ENCODE assay signal across 11 cellular contexts in genomic region chr21:17455028-17455353, GRCh38. TPM values are rescaled to one million over a fixed set of nuclear protein-coding genes. Genes with fewer than 3 reads are reported as not detected.
DNase-seq lines count a peak whose midpoint lies in the region; ATAC-seq, FAIRE-seq and TF ChIP-seq lines count a peak whose summit lies in the region.
"Had no signal": no experiment of that assay in that cellular context is flagged by ENCODE, and none has a peak within 500 bp of the region (broad histone marks: within the 10 kb centered on the region; RNA-seq: fewer than 3 reads in every experiment).

No MANE protein-coding gene starts in this region.

- ATAC-seq in HG03196 (IDR thresholded peaks at IDR 0.05; ENCODE audit: unreplicated experiment) (no peak), HG03175 (IDR thresholded peaks at IDR 0.05; ENCODE audit: unreplicated experiment) (no peak)

- BruUV-seq in Calu3 (replicated peaks; lab: Mats Ljungman, UMichigan) = no TSS peak

- H3K4me3 Mint-ChIP-seq in Calu3 (ENCODE audit: low read depth, unreplicated experiment) = no peak overlapping the region
- H3K4me3 Mint-ChIP-seq in astrocyte (ENCODE audit: unreplicated experiment) = peak overlapping the region; percentile 14
- H3K4me3 Mint-ChIP-seq in mesothelial cell of epicardium = peak overlapping the region; percentile 62
- H3K4me3 Mint-ChIP-seq in activated CD4-positive, alpha-beta memory T cell treated with anti-CD3 and anti-CD28 coated beads, Interleukin-2, amount 10 ng/mL, durations not matched to agents 7 days and 5 days = no peak overlapping the region
- H3K4me3 Mint-ChIP-seq: activated naive CD4-positive, alpha-beta T cell treated with anti-CD3 and anti-CD28 coated beads, Interleukin-2, amount 10 ng/mL, durations not matched to agents 7 days and 5 days had no signal

- H3K9ac ChIP-seq in astrocyte (ENCODE audit: low read length) (no peak overlapping the region), kidney (ENCODE audit: low read length in 2 of 2) (no peak overlapping the region)

- H3K27me3 Mint-ChIP-seq in Calu3 (ENCODE audit: unreplicated experiment) (no peaks in the 10 kb centered on the region), astrocyte (ENCODE audit: low read depth, unreplicated experiment) (no peaks in the 10 kb centered on the region), mesothelial cell of epicardium (ENCODE audit: low read depth) (peaks cover 3% of the 10 kb centered on the region)
- peaks cover 7% of the 10 kb centered on the region for H3K27me3 Mint-ChIP-seq in activated CD4-positive, alpha-beta memory T cell treated with anti-CD3 and anti-CD28 coated beads, Interleukin-2, amount 10 ng/mL, durations not matched to agents 7 days and 5 days

- no peak overlapping the region for H2AFZ ChIP-seq in astrocyte (ENCODE audit: low read depth, low read length)

- H3K9me3 Mint-ChIP-seq in Calu3 (ENCODE audit: low read depth, unreplicated experiment) (no peaks in the 10 kb centered on the region), astrocyte (ENCODE audit: unreplicated experiment) (no peaks in the 10 kb centered on the region), mesothelial cell of epicardium (no peaks in the 10 kb centered on the region)
- H3K9me3 Mint-ChIP-seq in activated CD4-positive, alpha-beta memory T cell treated with anti-CD3 and anti-CD28 coated beads, Interleukin-2, amount 10 ng/mL, durations not matched to agents 7 days and 5 days = no peaks in the 10 kb centered on the region
- H3K9me3 Mint-ChIP-seq: activated CD4-positive, alpha-beta memory T cell treated with anti-CD3 and anti-CD28 coated beads for 36 hours; activated naive CD4-positive, alpha-beta T cell treated with anti-CD3 and anti-CD28 coated beads, Interleukin-2, amount 10 ng/mL, durations not matched to agents 7 days and 5 days had no signal

- no peaks in the 10 kb centered on the region for H3K27me3 ChIP-seq in astrocyte (ENCODE audit: insufficient read depth, low read length)

- intact Hi-C loops in Calu3 (cut with micrococcal nuclease; ENCODE audit: unreplicated experiment) = no loop called here
- intact Hi-C loops in kidney (cut with DNase I) = no loop called here

- peaks cover 9% of the 10 kb centered on the region for H3K4me1 ChIP-seq in astrocyte (ENCODE audit: insufficient read depth, low read length)
- no peaks in the 10 kb centered on the region for H3K4me1 ChIP-seq in kidney (ENCODE audit: control insufficient read depth in 1 of 2, insufficient read depth in 1 of 2, low read depth in 1 of 2, low read length in 2 of 2)

- H3K27ac Mint-ChIP-seq in Calu3 (ENCODE audit: unreplicated experiment) (peak overlapping the region; percentile 42), astrocyte (ENCODE audit: unreplicated experiment) (peak overlapping the region; percentile 59), mesothelial cell of epicardium (peak overlapping the region; percentile 94)
- no peak overlapping the region for H3K27ac Mint-ChIP-seq in activated CD4-positive, alpha-beta memory T cell treated with anti-CD3 and anti-CD28 coated beads, Interleukin-2, amount 10 ng/mL, durations not matched to agents 7 days and 5 days
- H3K27ac Mint-ChIP-seq: CD14-positive monocyte had no signal

- no peaks in the 10 kb centered on the region for H3K36me3 ChIP-seq in astrocyte (ENCODE audit: insufficient read depth, low read length)
- no peaks in the 10 kb centered on the region for H3K36me3 ChIP-seq in kidney (ENCODE audit: control insufficient read depth in 1 of 2, insufficient read depth in 2 of 2, low read length in 2 of 2)

- no peak for FAIRE-seq in astrocyte (lab: Jason Lieb, UNC)
- no peak for FAIRE-seq in kidney (lab: Jason Lieb, UNC)

- H4K20me1 ChIP-seq in astrocyte (ENCODE audit: insufficient read depth, low read length) = no peaks in the 10 kb centered on the region

- POLR2A ChIA-PET in activated CD4-positive, alpha-beta memory T cell treated with anti-CD3 and anti-CD28 coated beads, Interleukin-2, amount 10 ng/mL, durations not matched to agents 7 days and 5 days (lab: Charles Lee) = no interaction called here

- no peaks in the 10 kb centered on the region for H3K36me3 Mint-ChIP-seq in Calu3 (ENCODE audit: insufficient read depth, unreplicated experiment)
- no peaks in the 10 kb centered on the region for H3K36me3 Mint-ChIP-seq in astrocyte (ENCODE audit: low read depth, unreplicated experiment)
- H3K36me3 Mint-ChIP-seq in mesothelial cell of epicardium = no peaks in the 10 kb centered on the region
- no peaks in the 10 kb centered on the region for H3K36me3 Mint-ChIP-seq in activated CD4-positive, alpha-beta memory T cell treated with anti-CD3 and anti-CD28 coated beads, Interleukin-2, amount 10 ng/mL, durations not matched to agents 7 days and 5 days (ENCODE audit: low read depth)
- H3K36me3 Mint-ChIP-seq: activated naive CD4-positive, alpha-beta T cell treated with anti-CD3 and anti-CD28 coated beads, Interleukin-2, amount 10 ng/mL, durations not matched to agents 7 days and 5 days; CD14-positive monocyte had no signal

- peak overlapping the region; percentile 12; the same call in 1 of the 2 replicates for H3K4me3 ChIP-seq in HFF-Myc (replicated peaks; ENCODE audit: low read depth, low read length)
- no peak overlapping the region for H3K4me3 ChIP-seq in astrocyte (ENCODE audit: insufficient read depth, low read depth, low read length)
- H3K4me3 ChIP-seq in kidney (ENCODE audit: low read length in 2 of 2) = no peak overlapping the region

- CTCF ChIA-PET in Calu3 (lab: Charles Lee) = no interaction called here
- CTCF ChIA-PET in activated CD4-positive, alpha-beta memory T cell treated with anti-CD3 and anti-CD28 coated beads, Interleukin-2, amount 10 ng/mL, durations not matched to agents 7 days and 5 days (lab: Charles Lee) = interaction anchor here (1.1 kb wide), 1 partner anchor 67 kb away, joined by 3 read pairs; no protein-coding TSS in a partner anchor

- DNase-seq in Calu3 (no peak), HFF-Myc (ENCODE audit: extremely low read depth, low read depth) (no peak), astrocyte (ENCODE audit: low read depth) (no peak), mesothelial cell of epicardium (ENCODE audit: low spot score in 2 of 2, unreplicated experiment in 2 of 2) (no peak), kidney (no peak)
- DNase-seq in activated CD4-positive, alpha-beta memory T cell treated with anti-CD3 and anti-CD28 coated beads, Interleukin-2, amount 10 ng/mL, durations not matched to agents 7 days and 5 days = no peak
- DNase-seq: activated naive CD4-positive, alpha-beta T cell treated with anti-CD3 and anti-CD28 coated beads, Interleukin-2, amount 10 ng/mL, durations not matched to agents 7 days and 5 days had no signal

- H3K4me1 Mint-ChIP-seq in Calu3 (ENCODE audit: low read depth, unreplicated experiment) (peaks cover 9% of the 10 kb centered on the region), astrocyte (ENCODE audit: low read depth, unreplicated experiment) (peaks cover 7% of the 10 kb centered on the region), mesothelial cell of epicardium (peaks cover 17% of the 10 kb centered on the region)
- H3K4me1 Mint-ChIP-seq in activated CD4-positive, alpha-beta memory T cell treated with anti-CD3 and anti-CD28 coated beads, Interleukin-2, amount 10 ng/mL, durations not matched to agents 7 days and 5 days = peaks cover 4% of the 10 kb centered on the region

- no peaks in the 10 kb centered on the region for H3K9me3 ChIP-seq in astrocyte (ENCODE audit: insufficient read depth, low read depth, low read length)
- no peaks in the 10 kb centered on the region for H3K9me3 ChIP-seq in kidney (ENCODE audit: control insufficient read depth in 1 of 2, low read length in 2 of 2)

- H3K27ac ChIP-seq in astrocyte (ENCODE audit: low read depth, low read length) = no peak overlapping the region
- H3K27ac ChIP-seq in kidney (ENCODE audit: low read depth in 2 of 2, low read length in 2 of 2) = no peak overlapping the region

- no peaks in the 10 kb centered on the region for H3K79me2 ChIP-seq in astrocyte (ENCODE audit: insufficient read depth, low read length)

- peak overlapping the region; percentile 53 for H3K4me2 ChIP-seq in astrocyte (ENCODE audit: low read length)

- TF ChIP-seq CTCF in Calu3 (IDR thresholded peaks at IDR 0.05; ENCODE audit: unreplicated experiment) (no peak), HFF-Myc (IDR thresholded peaks at IDR 0.05; ENCODE audit: low read depth, low read length, missing control alignments) (no peak), astrocyte (IDR thresholded peaks at IDR 0.05; ENCODE audit: insufficient read depth, low read depth, low read length) (no peak), mesothelial cell of epicardium (IDR thresholded peaks at IDR 0.05; ENCODE audit: unreplicated experiment) (no peak), kidney (IDR thresholded peaks at IDR 0.05; ENCODE audit: borderline replicate concordance, extremely low read depth, insufficient read depth) (no peak)

RNA-seq across cellular contexts. Expression of gene CXADR, which starts 57.9 kb away (rescaled TPM):
- total RNA-seq in Calu3 (2022) = 51.7 and 55.1 TPM in 2 replicates
- total RNA-seq in astrocyte = 20.2 and 30.6 TPM in 2 replicates
- 36.8 to 41.0 TPM (median 37.5 TPM) in 3 replicates for total RNA-seq in mesothelial cell of epicardium
- 34.4 TPM for total RNA-seq in kidney
- 5.2 TPM for polyA plus RNA-seq in kidney (ENCODE audit: insufficient read depth, low read depth, low replicate concordance)
- total RNA-seq in activated CD4-positive, alpha-beta memory T cell treated with anti-CD3 and anti-CD28 coated beads, Interleukin-2, amount 10 ng/mL, durations not matched to agents 7 days and 5 days = under 1 TPM; 0.55 to 0.65 TPM
- polyA plus RNA-seq: CD14-positive monocyte had no signal

Comparison
In these comparisons a context has a peak if more than half of its experiments do, and no peak if none do; other contexts are left out.
1. H3K4me3 Mint-ChIP-seq: peak in astrocyte (single experiment) and mesothelial cell of epicardium (single experiment); none in Calu3 (single experiment) and activated CD4-positive, alpha-beta memory T cell treated with anti-CD3 and anti-CD28 coated beads, Interleukin-2, amount 10 ng/mL, durations not matched to agents 7 days and 5 days (single experiment).
2. RNA of gene CXADR, which starts 57.9 kb away (total RNA-seq): 51.7 to 55.1 TPM in Calu3, 36.8 to 41.0 TPM in mesothelial cell of epicardium, 34.4 TPM in kidney (single experiment) and 20.2 to 30.6 TPM in astrocyte; 0.55 to 0.65 TPM in activated CD4-positive, alpha-beta memory T cell treated with anti-CD3 and anti-CD28 coated beads, Interleukin-2, amount 10 ng/mL, durations not matched to agents 7 days and 5 days; every median in the first group is over 10 times any median in the second.